23 cellular contexts compared by ENCODE assay signal in the genomic region with DNA sequence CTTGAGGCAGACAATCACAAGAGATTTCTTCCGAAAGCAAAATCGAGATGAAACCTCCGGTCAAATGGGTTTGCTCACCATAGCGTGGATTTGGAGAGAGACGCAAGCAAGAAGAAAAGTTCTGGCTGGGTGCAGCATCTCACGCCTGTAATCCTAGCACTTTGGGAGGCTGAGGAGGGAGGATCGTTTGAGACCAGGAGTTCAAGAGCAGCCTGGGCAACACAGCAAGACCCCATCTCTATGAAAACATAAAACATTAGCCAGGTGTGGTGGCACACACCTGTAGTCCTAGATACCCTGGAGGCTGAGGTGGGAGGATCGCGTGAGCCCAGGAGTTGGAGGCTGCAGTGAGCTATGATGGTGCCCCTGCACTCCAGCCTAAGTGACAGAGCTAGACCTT. TPM values are rescaled to one million over a fixed set of nuclear protein-coding genes. Genes with fewer than 3 reads are reported as not detected.
DNase-seq lines count a peak whose midpoint lies in the region; ATAC-seq and TF ChIP-seq lines count a peak whose summit lies in the region.
"Had no signal": no experiment of that assay in that cellular context is flagged by ENCODE, and none has a peak within 500 bp of the region (broad histone marks: within the 10 kb centered on the region; RNA-seq: fewer than 3 reads in every experiment).

No MANE protein-coding gene starts in this region.

- H3K4me1 Mint-ChIP-seq in activated T-cell treated with anti-CD3 and anti-CD28 coated beads, Interleukin-2, amount 50 U/mL, for 24 hours (ENCODE audit: low read depth), result no peaks in the 10 kb centered on the region

- H3K9me3 ChIP-seq in left ventricle myocardium inferior (replicated peaks) (peaks cover 12% of the 10 kb centered on the region), iPS-20b (ENCODE audit: insufficient read depth, low read depth, low read length) (no peaks in the 10 kb centered on the region), skeletal muscle tissue (ENCODE audit: control insufficient read depth in 3 of 3, low read length in 3 of 3) (no peaks in the 10 kb centered on the region)

- H3K9ac ChIP-seq in iPS-20b (ENCODE audit: low read depth, low read length), result peak overlapping the region; percentile 79; the same call in 1 of the 2 replicates
- H3K9ac ChIP-seq in skeletal muscle tissue (ENCODE audit: low read depth in 1 of 3, low read length in 3 of 3), result peak overlapping the region in 1 of 3 donors; percentile 66

- H3K4me1 ChIP-seq in left ventricle myocardium inferior, result peaks cover 72% of the 10 kb centered on the region
- peaks cover 23% of the 10 kb centered on the region for H3K4me1 ChIP-seq in iPS-20b (ENCODE audit: insufficient read depth, low read length)
- peaks cover 66 to 89% (median 70%) of the 10 kb centered on the region in 3 donors for H3K4me1 ChIP-seq in skeletal muscle tissue (ENCODE audit: control insufficient read depth in 3 of 3, insufficient read depth in 3 of 3, low read length in 3 of 3)

- peak overlapping the region; percentile 41 for H3K4me3 ChIP-seq in left ventricle myocardium inferior
- H3K4me3 ChIP-seq in iPS-20b (ENCODE audit: low read length), result peak overlapping the region; percentile 58; the same call in 1 of the 2 replicates
- no peak overlapping the region for H3K4me3 ChIP-seq in skeletal muscle tissue (ENCODE audit: low read length in 3 of 3)
- H3K4me3 ChIP-seq: GM12878 had no signal

- H3K9me3 Mint-ChIP-seq in activated T-cell treated with anti-CD3 and anti-CD28 coated beads, Interleukin-2, amount 50 U/mL, for 24 hours, result no peaks in the 10 kb centered on the region
- H3K9me3 Mint-ChIP-seq: stimulated activated naive CD8-positive, alpha-beta T cell treated with anti-CD3 and anti-CD28 coated beads, Interleukin-15, Interleukin-2, amounts not matched to agents 100 ng/mL and 50 ng/mL, for 24 hours; T-helper 1 cell treated with Interleukin-12 subunit alpha and Interleukin-12 subunit beta and Interleukin-4 antibody, amounts not matched to agents 30 μg/mL and 1 μg/mL, for 36 hours had no signal

- H3K27me3 Mint-ChIP-seq in activated T-cell treated with anti-CD3 and anti-CD28 coated beads, Interleukin-2, amount 50 U/mL, for 24 hours, result peaks cover 36% of the 10 kb centered on the region

- no peaks in the 10 kb centered on the region for H3K27me3 ChIP-seq in left ventricle myocardium inferior (ENCODE audit: low read depth)
- no peaks in the 10 kb centered on the region for H3K27me3 ChIP-seq in iPS-20b (ENCODE audit: insufficient read depth, low read length)
- no peaks in the 10 kb centered on the region for H3K27me3 ChIP-seq in skeletal muscle tissue (ENCODE audit: control insufficient read depth in 3 of 3, insufficient read depth in 3 of 3, low read length in 3 of 3)

- H3K36me3 Mint-ChIP-seq in activated T-cell treated with anti-CD3 and anti-CD28 coated beads, Interleukin-2, amount 50 U/mL, for 24 hours (ENCODE audit: low read depth), result no peaks in the 10 kb centered on the region
- H3K36me3 Mint-ChIP-seq: activated naive CD8-positive, alpha-beta T cell had no signal

- H3K4me3 Mint-ChIP-seq in activated T-cell treated with anti-CD3 and anti-CD28 coated beads, Interleukin-2, amount 50 U/mL, for 24 hours, result no peak overlapping the region
- H3K4me3 Mint-ChIP-seq: activated naive CD8-positive, alpha-beta T cell; stimulated activated naive CD8-positive, alpha-beta T cell treated with anti-CD3 and anti-CD28 coated beads, Interleukin-15, Interleukin-2, amounts not matched to agents 100 ng/mL and 50 ng/mL, for 24 hours; T-helper 1 cell treated with Interleukin-12 subunit alpha and Interleukin-12 subunit beta and Interleukin-4 antibody, amounts not matched to agents 30 μg/mL and 1 μg/mL, for 36 hours had no signal

- DNase-seq in left ventricle myocardium inferior (no peak), left ventricle myocardium superior (no peak), NCI-H2196 (lab: John Stamatoyannopoulos, UW; ENCODE audit: unreplicated experiment) (no peak)
- DNase-seq in activated T-cell treated with anti-CD3 and anti-CD28 coated beads, Interleukin-2, amount 50 U/mL, for 24 hours, result no peak
- DNase-seq: activated CD4-positive, alpha-beta T cell treated with anti-CD3 and anti-CD28 coated beads, Interleukin-2, amount 50 U/mL, for 48 hours; activated T-cell treated with anti-CD3 and anti-CD28 coated beads, Interleukin-2, amount 50 U/mL, for 48 hours; DMS 273 treated with DMSO at 0.1 percent for 48 hours; GF-D8; head of caudate nucleus; NCI-H1105; NCI-H2107; NCI-H526; SHP77 treated with DMSO at 0.1 percent for 48 hours had no signal

- H3K27ac Mint-ChIP-seq in activated T-cell treated with anti-CD3 and anti-CD28 coated beads, Interleukin-2, amount 50 U/mL, for 24 hours, result no peak overlapping the region
- H3K27ac Mint-ChIP-seq: activated naive CD8-positive, alpha-beta T cell; stimulated activated naive CD8-positive, alpha-beta T cell treated with anti-CD3 and anti-CD28 coated beads, Interleukin-15, Interleukin-2, amounts not matched to agents 100 ng/mL and 50 ng/mL, for 24 hours; T-helper 1 cell treated with Interleukin-12 subunit alpha and Interleukin-12 subunit beta and Interleukin-4 antibody, amounts not matched to agents 30 μg/mL and 1 μg/mL, for 36 hours had no signal

- no peak for TF ChIP-seq CTCF in left ventricle myocardium inferior (IDR thresholded peaks at IDR 0.05; ENCODE audit: borderline replicate concordance)

- H3K36me3 ChIP-seq in left ventricle myocardium inferior, result no peaks in the 10 kb centered on the region
- H3K36me3 ChIP-seq in iPS-20b (ENCODE audit: insufficient read depth, low read depth, low read length), result 0 out of 2 replicates have a peak, but pooled peaks cover 3% of the 10 kb centered on the region
- H3K36me3 ChIP-seq in skeletal muscle tissue (ENCODE audit: control insufficient read depth in 3 of 3, insufficient read depth in 3 of 3, low read length in 3 of 3), result peaks cover 3 to 8% (median 5%) of the 10 kb centered on the region in 3 donors

- H3K27ac ChIP-seq in left ventricle myocardium inferior (replicated peaks) (peak overlapping the region; percentile 82), iPS-20b (ENCODE audit: low read length) (no peak overlapping the region), skeletal muscle tissue (ENCODE audit: low read depth, low read length) (peak overlapping the region; percentile 72)
- H3K27ac ChIP-seq: C4-2B, VCaP had no signal

- ATAC-seq in left ventricle myocardium superior, result no peak
- no peak for ATAC-seq in GM21381 (IDR thresholded peaks at IDR 0.05; ENCODE audit: unreplicated experiment)
- no peak for ATAC-seq in HG03378 (IDR thresholded peaks at IDR 0.05; ENCODE audit: unreplicated experiment)
- ATAC-seq: GM12878 had no signal

- intact Hi-C loops in left ventricle myocardium inferior (cut with micrococcal nuclease), result no loop called here
- intact Hi-C loops in left ventricle myocardium superior (cut with micrococcal nuclease), result no loop called here

RNA-seq across cellular contexts. Expression of gene MN1, which starts 24.4 kb away (rescaled TPM):
- total RNA-seq in left ventricle myocardium inferior (7.7 TPM), left ventricle myocardium superior (5.3 TPM), skeletal muscle tissue (2.6 TPM)

Comparison
In these comparisons a context has a peak if more than half of its experiments do, and no peak if none do; other contexts are left out.
1. H3K4me3 ChIP-seq: peak in left ventricle myocardium inferior (single experiment) and iPS-20b (single experiment); none in skeletal muscle tissue (0 of 3).